In the genomic region with DNA sequence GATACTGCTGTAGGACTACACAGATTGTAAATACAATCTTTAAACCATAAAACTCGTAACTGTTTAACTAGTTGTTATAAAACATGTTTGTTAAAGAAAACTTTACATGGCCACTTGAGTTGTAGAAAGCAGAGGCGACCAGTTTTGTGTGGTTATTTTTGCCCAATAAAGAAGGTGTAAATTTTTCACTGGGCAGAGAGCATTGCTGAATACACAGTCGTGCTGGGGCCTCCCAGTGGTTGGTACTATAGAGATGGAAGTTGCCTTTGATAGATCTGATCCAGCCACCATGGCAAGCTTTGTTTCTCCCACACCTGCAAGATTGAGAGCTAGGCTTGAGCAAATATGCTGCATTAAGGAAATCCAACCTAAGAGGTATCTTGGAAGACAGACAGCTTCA, we compare ENCODE assay signal across 23 cellular contexts. TPM values are rescaled to one million over a fixed set of nuclear protein-coding genes. Genes with fewer than 3 reads are reported as not detected.
A peak's percentile ranks its signal among the peaks of the same experiment; 100 is the strongest.
DNase-seq lines count a peak whose midpoint lies in the region; ATAC-seq and TF ChIP-seq lines count a peak whose summit lies in the region.
"Had no signal": no experiment of that assay in that cellular context is flagged by ENCODE, and none has a peak within 500 bp of the region (broad histone marks: within the 10 kb centered on the region; RNA-seq: fewer than 3 reads in every experiment).

No MANE protein-coding gene starts in this region.

- no peaks in the 10 kb centered on the region for H3K36me3 ChIP-seq in colonic mucosa
- H3K36me3 ChIP-seq in mucosa of descending colon (ENCODE audit: low read depth): no peaks in the 10 kb centered on the region
- H3K36me3 ChIP-seq: BLaER1, MG63, Peyer's patch had no signal

- H3K4me1 ChIP-seq in colonic mucosa (no peaks in the 10 kb centered on the region), mucosa of descending colon (ENCODE audit: low read depth) (peaks cover 21% of the 10 kb centered on the region)
- H3K4me1 ChIP-seq: BLaER1 had no signal

- no peak overlapping the region for H3K9ac ChIP-seq in colonic mucosa (ENCODE audit: low read depth in 2 of 2, low read length in 2 of 2)
- H3K9ac ChIP-seq: BLaER1 had no signal

- DNase-seq in NCI-H146 (lab: John Stamatoyannopoulos, UW): peak; percentile 23
- no peak for DNase-seq in NCI-H146 treated with DMSO at 0.1 percent for 48 hours (lab: John Stamatoyannopoulos, UW; ENCODE audit: unreplicated experiment)
- DNase-seq in colonic mucosa: peak; percentile 74
- peak in 2 of 3 donors; percentile 46 to 76 for DNase-seq in mucosa of descending colon
- DNase-seq in AML-193 (lab: John Stamatoyannopoulos, UW): no peak
- DNase-seq in ACHN: no peak
- DNase-seq in NCI-H524 treated with DMSO at 0.1 percent for 48 hours (lab: John Stamatoyannopoulos, UW): no peak
- DNase-seq in dorsolateral prefrontal cortex: no peak
- DNase-seq: DMS 273 treated with DMSO at 0.1 percent for 48 hours, GDM1, GOT3, KBM-7, MG63, NCI-H1105, NCI-H187 treated with DMSO at 0.1 percent for 48 hours, NCI-H2171, NCI-H510A, NCI-H82, Peyer's patch had no signal

- in situ Hi-C loops in ACHN (cut with HindIII; ENCODE audit: low pct_ligation_motif_present, low pct_unique_long_range_greater_than_20kb, low sequenced_read_pairs): no loop called here

- H3K27ac ChIP-seq in colonic mucosa (peak overlapping the region; percentile 26), dorsolateral prefrontal cortex (no peak overlapping the region)
- H3K27ac ChIP-seq: 22Rv1, BLaER1 had no signal

- TF ChIP-seq CTCF in colonic mucosa (IDR thresholded peaks at IDR 0.05): no peak
- no peak for TF ChIP-seq CTCF in mucosa of descending colon (IDR thresholded peaks at IDR 0.05)
- no peak for TF ChIP-seq CTCF in dorsolateral prefrontal cortex (IDR thresholded peaks at IDR 0.05 in 54 of 56, conservative IDR thresholded peaks at IDR 0.05 in 2 of 56; ENCODE audit: low read depth in 1 of 56, partially characterized antibody in 56 of 56)

- H3K4me3 ChIP-seq in colonic mucosa (no peak overlapping the region), mucosa of descending colon (no peak overlapping the region), dorsolateral prefrontal cortex (no peak overlapping the region)
- H3K4me3 ChIP-seq: BLaER1, GM12878, MG63, Peyer's patch had no signal

- H3K27me3 ChIP-seq in colonic mucosa: no peaks in the 10 kb centered on the region
- H3K27me3 ChIP-seq in dorsolateral prefrontal cortex: peaks cover 0 to 4% (median 0%) of the 10 kb centered on the region in 45 donors
- H3K27me3 ChIP-seq: BLaER1, MG63, Peyer's patch had no signal

- intact Hi-C loops in colonic mucosa (cut with DNase I): no loop called here
- intact Hi-C loops in mucosa of descending colon (cut with DNase I, micrococcal nuclease): no loop called here
- intact Hi-C loops in dorsolateral prefrontal cortex (cut with DNase I): no loop called here

- peak; percentile 95 for ATAC-seq in mucosa of descending colon
- ATAC-seq: Right ventricle myocardium inferior had no signal

- H3K9me3 ChIP-seq in colonic mucosa (no peaks in the 10 kb centered on the region), mucosa of descending colon (no peaks in the 10 kb centered on the region)
- H3K9me3 ChIP-seq: BLaER1, Peyer's patch had no signal

RNA-seq across cellular contexts. Expression of a gene that starts 34.0 kb away (rescaled TPM):
- total RNA-seq in colonic mucosa (100 to 1,000 TPM; 256 to 282 TPM), mucosa of descending colon (100 to 1,000 TPM; 196 to 265 (median 251) TPM), dorsolateral prefrontal cortex (100 to 1,000 TPM; 122 to 473 (median 343) TPM)

RNA-seq across cellular contexts. Expression of a gene that starts 41.2 kb away (rescaled TPM):
- under 1 TPM; 0.64 to 0.74 TPM for total RNA-seq in colonic mucosa
- 1 to 10 TPM in 2 of 3 donors, under 1 TPM in 1; 0.51 to 2.0 (median 1.4) TPM for total RNA-seq in mucosa of descending colon
- total RNA-seq in dorsolateral prefrontal cortex: 10 to 100 TPM; 13.6 to 91.9 (median 66.1) TPM
- total RNA-seq: Right ventricle myocardium inferior had no signal

RNA-seq across cellular contexts. Expression of a gene that starts 58.3 kb away (rescaled TPM):
- total RNA-seq in colonic mucosa (10 to 100 TPM; 11.5 to 36.3 TPM), mucosa of descending colon (10 to 100 TPM; 13.3 to 21.6 (median 18.7) TPM), dorsolateral prefrontal cortex (10 to 100 TPM in 102 of 120 experiments, 1 to 10 TPM in 18; 5.6 to 24.7 (median 14.3) TPM)

Comparison
In these comparisons a context has a peak if more than half of its experiments do, and no peak if none do; other contexts are left out.
1. DNase-seq: peak in NCI-H146 (single experiment), colonic mucosa (single experiment) and mucosa of descending colon (2 of 3); none in NCI-H146 treated with DMSO at 0.1 percent for 48 hours (single experiment), AML-193 (0 of 2), ACHN (single experiment), NCI-H524 treated with DMSO at 0.1 percent for 48 hours (single experiment) and dorsolateral prefrontal cortex (0 of 10).
2. RNA of a gene that starts 41.2 kb away (total RNA-seq): 13.6 to 91.9 TPM in dorsolateral prefrontal cortex; 0.51 to 2.0 TPM in mucosa of descending colon and 0.64 to 0.74 TPM in colonic mucosa; every median in the first group is over 4 times any median in the second.